1 cellular context compared by ENCODE assay signal in genomic region chr10:4708123-4708759, GRCh38.
TF ChIP-seq lines count a peak whose summit lies in the region.

No MANE protein-coding gene starts in this region.

TF ChIP-seq in K562, 482 proteins besides CTCF, POLR2A, EP300 and RAD21 (continued from another document):
- TF ChIP-seq SPI1 (IDR thresholded peaks at IDR 0.05; ENCODE audit: borderline replicate concordance, low read depth, low read length) (0 out of 2 replicates have a peak, but pooled peaks have one; percentile 5), ATF3 (IDR thresholded peaks at IDR 0.05) (peak; percentile 54), ATF3 (CRISPR knock-in tag; conservative IDR thresholded peaks at IDR 0.05) (no peak), SRSF3 (IDR thresholded peaks at IDR 0.05; ENCODE audit: insufficient read depth, low read length) (no peak), JUND (IDR thresholded peaks at IDR 0.05; ENCODE audit: borderline replicate concordance, low read depth, low read length) (peak; percentile 51), JUND (tag; IDR thresholded peaks at IDR 0.05; ENCODE audit: borderline replicate concordance, low read depth, low read length) (no peak; the same call in 2 of the 3 replicates)
TF ChIP-seq in K562: peak in this region for 9.
